ENCODE assay signal across 17 cellular contexts in the genomic region with DNA sequence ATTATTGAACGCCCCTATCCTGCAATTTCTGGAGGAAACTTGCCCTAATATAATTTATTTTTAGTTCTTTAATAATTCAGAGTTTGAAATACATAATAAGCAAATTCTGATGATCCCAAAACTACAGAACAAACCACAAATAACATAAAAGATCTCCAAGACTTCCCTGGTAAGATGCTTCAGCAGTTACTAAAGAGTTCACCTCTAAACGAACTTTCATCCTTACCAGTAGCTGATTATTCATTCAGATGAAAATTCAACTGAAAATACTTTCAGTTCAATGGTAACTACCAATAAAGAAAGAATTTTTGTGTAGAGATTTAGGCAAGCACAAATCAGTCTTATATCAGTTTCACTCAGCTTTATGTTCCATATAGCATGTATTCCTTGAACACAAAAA.
A peak's percentile ranks its signal among the peaks of the same experiment; 100 is the strongest.
DNase-seq lines count a peak whose midpoint lies in the region; ATAC-seq and TF ChIP-seq lines count a peak whose summit lies in the region.
"Had no signal": no experiment of that assay in that cellular context is flagged by ENCODE, and none has a peak within 500 bp of the region (broad histone marks: within the 10 kb centered on the region; RNA-seq: fewer than 3 reads in every experiment).

No MANE protein-coding gene starts in this region.

- intact Hi-C loops in psoas muscle (cut with DNase I) = loop anchor here (2.0 to 5.0 kb wide), 2 partner anchors 61 to 64 kb away; no protein-coding TSS in a partner anchor

- ATAC-seq in psoas muscle (no peak), HG03520 (IDR thresholded peaks at IDR 0.05; ENCODE audit: unreplicated experiment) (no peak), HG02870 (IDR thresholded peaks at IDR 0.05; ENCODE audit: unreplicated experiment) (no peak), HG03432 (IDR thresholded peaks at IDR 0.05; ENCODE audit: unreplicated experiment) (no peak), GM21737 (IDR thresholded peaks at IDR 0.05; ENCODE audit: unreplicated experiment) (no peak)
- ATAC-seq: GM12878 had no signal

- H3K4me1 ChIP-seq in SJCRH30 (peaks cover 31% of the 10 kb centered on the region), psoas muscle (peaks cover 46% of the 10 kb centered on the region)
- H3K4me1 ChIP-seq: BE2C, HAP-1 had no signal

- peak overlapping the region; percentile 51; the same call in 1 of the 2 replicates for H3K27ac ChIP-seq in SJCRH30
- H3K27ac ChIP-seq in psoas muscle = peak overlapping the region; percentile 91
- H3K27ac ChIP-seq: GM23248 had no signal

- H3K4me3 ChIP-seq in SJCRH30 = no peak overlapping the region
- no peak overlapping the region for H3K4me3 ChIP-seq in choroid plexus epithelial cell (ENCODE audit: low read depth, low read length)
- H3K4me3 ChIP-seq in psoas muscle = peak overlapping the region; percentile 59
- H3K4me3 ChIP-seq: GM12878, GM23248, HAP-1 had no signal

- H3K36me3 ChIP-seq in SJCRH30 (no peaks in the 10 kb centered on the region), psoas muscle (ENCODE audit: insufficient read depth in 1 of 2, low read depth in 1 of 2) (no peaks in the 10 kb centered on the region)
- H3K36me3 ChIP-seq: BE2C, HAP-1 had no signal

- TF ChIP-seq CTCF in choroid plexus epithelial cell (conservative IDR thresholded peaks at IDR 0.05; ENCODE audit: low read depth, low read length) (no peak), psoas muscle (IDR thresholded peaks at IDR 0.05) (no peak)

- 92 to 93% (median 92%) methylated on average over 2 of the region's 2 CpGs for WGBS in psoas muscle, 3 donors

- H3K9me3 ChIP-seq in SJCRH30 (replicated peaks) (no peaks in the 10 kb centered on the region), psoas muscle (no peaks in the 10 kb centered on the region)
- H3K9me3 ChIP-seq: BE2C, HAP-1 had no signal

- DNase-seq in SJCRH30 (no peak), choroid plexus epithelial cell (ENCODE audit: low read depth) (peak; percentile 32), psoas muscle (no peak)
- DNase-seq: 8988T; BE2C; CD4-positive, CD25-positive, alpha-beta regulatory T cell; CD8-positive, alpha-beta memory T cell; COR-L47; DND-41; EL; GM23248 had no signal

- H3K27me3 ChIP-seq in SJCRH30 = no peaks in the 10 kb centered on the region
- H3K27me3 ChIP-seq in psoas muscle (ENCODE audit: insufficient read depth in 3 of 3, low read length in 2 of 3) = no peaks in the 10 kb centered on the region
- H3K27me3 ChIP-seq: BE2C had no signal
